ENCODE assay signal across 14 cellular contexts in the genomic region with DNA sequence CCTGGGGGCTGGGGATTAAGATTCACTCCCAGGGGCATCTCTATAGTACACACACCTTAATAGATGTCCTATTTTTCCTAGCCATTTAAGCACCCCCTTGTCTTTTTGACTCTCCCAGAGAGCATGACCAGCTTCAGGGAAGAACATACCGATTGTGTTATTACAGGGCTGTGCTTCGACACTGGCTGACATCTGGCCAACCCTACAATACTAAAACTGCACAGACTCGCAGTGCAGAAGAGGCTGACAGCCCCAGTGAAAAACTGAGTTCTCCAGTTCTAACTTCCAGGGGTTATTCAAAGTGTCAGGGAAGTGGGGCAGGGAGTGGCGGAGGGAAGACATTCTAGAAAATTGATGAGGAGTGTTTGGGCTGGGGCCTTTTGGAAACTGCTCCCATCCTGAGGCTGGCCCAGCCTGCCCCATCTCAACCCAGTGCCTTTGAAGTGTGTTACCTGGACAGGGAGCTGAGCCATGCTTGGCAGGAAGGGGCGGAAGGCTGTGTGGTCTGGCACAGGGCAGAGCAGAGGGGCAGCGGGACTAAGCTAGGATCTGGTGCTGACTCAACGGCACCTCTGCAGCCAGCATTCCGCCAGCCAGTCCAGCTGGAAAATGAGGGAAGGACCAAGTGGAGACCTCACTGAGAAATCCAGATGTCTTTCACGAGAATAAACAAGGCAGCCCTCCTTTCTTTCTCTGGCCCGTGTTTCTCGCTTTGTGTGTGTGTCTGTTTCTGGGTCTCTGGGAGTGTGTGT. TPM values are rescaled to one million over a fixed set of nuclear protein-coding genes. Genes with fewer than 3 reads are reported as not detected.
DNase-seq lines count a peak whose midpoint lies in the region; ATAC-seq and TF ChIP-seq lines count a peak whose summit lies in the region.
"Had no signal": no experiment of that assay in that cellular context is flagged by ENCODE, and none has a peak within 500 bp of the region (broad histone marks: within the 10 kb centered on the region; RNA-seq: fewer than 3 reads in every experiment).

No MANE protein-coding gene starts in this region.

- no peak overlapping the region for H2AFZ ChIP-seq in PC-3 (ENCODE audit: low read length)
- peak overlapping the region; percentile 64 for H2AFZ ChIP-seq in mesenchymal stem cell (ENCODE audit: low read depth, low read length)

- BruUV-seq in PC-3 (replicated peaks; lab: Mats Ljungman, UMichigan) (no TSS peak), Calu3 (replicated peaks; lab: Mats Ljungman, UMichigan) (no TSS peak)

- peak overlapping the region; percentile 59 for H4K8ac ChIP-seq in mesenchymal stem cell (ENCODE audit: low read length)

- TF ChIP-seq CTCF in PC-3 (conservative IDR thresholded peaks at IDR 0.05; ENCODE audit: low read depth, low read length) (no peak), esophagus muscularis mucosa (IDR thresholded peaks at IDR 0.05) (no peak), Calu3 (IDR thresholded peaks at IDR 0.05; ENCODE audit: unreplicated experiment) (no peak)

- POLR2A ChIA-PET in PC-3 (lab: Charles Lee; ENCODE audit: unreplicated experiment) = no interaction called here

- no peak overlapping the region for H3K23ac ChIP-seq in mesenchymal stem cell (ENCODE audit: low read length in 2 of 2)

- H3K27me3 ChIP-seq in PC-3 (ENCODE audit: low read length) (no peaks in the 10 kb centered on the region), esophagus muscularis mucosa (no peaks in the 10 kb centered on the region), mesenchymal stem cell (ENCODE audit: control insufficient read depth in 1 of 2, insufficient read depth in 1 of 2, low read length in 2 of 2) (no peaks in the 10 kb centered on the region), stomach smooth muscle (ENCODE audit: control insufficient read depth in 1 of 2, insufficient read depth in 2 of 2, low read length in 2 of 2) (no peaks in the 10 kb centered on the region)

- TF ChIP-seq POLR2A in esophagus muscularis mucosa (IDR thresholded peaks at IDR 0.05; ENCODE audit: low read depth) = no peak

- H3K27ac ChIP-seq in PC-3 (ENCODE audit: low read length) = no peak overlapping the region
- H3K27ac ChIP-seq in esophagus muscularis mucosa (replicated peaks in 1 of 4) = peak overlapping the region; percentile 68 to 77 (median 72)
- peak overlapping the region; percentile 22 for H3K27ac ChIP-seq in mesenchymal stem cell (ENCODE audit: low read length, poor library complexity, severe bottlenecking)
- peak overlapping the region; percentile 93 for H3K27ac ChIP-seq in stomach smooth muscle (ENCODE audit: low read length)

- H3K9me3 ChIP-seq in PC-3 (ENCODE audit: low read length) = no peaks in the 10 kb centered on the region
- no peaks in the 10 kb centered on the region for H3K9me3 ChIP-seq in esophagus muscularis mucosa
- H3K9me3 ChIP-seq in mesenchymal stem cell (ENCODE audit: control insufficient read depth, low read length) = peaks cover 6% of the 10 kb centered on the region
- no peaks in the 10 kb centered on the region for H3K9me3 ChIP-seq in stomach smooth muscle (ENCODE audit: control insufficient read depth in 2 of 2, low read length in 2 of 2)
- H3K9me3 ChIP-seq: prostate gland had no signal

- CTCF ChIA-PET in PC-3 (lab: Charles Lee) (no interaction called here), Calu3 (lab: Charles Lee) (interaction anchor here (0.7 to 1.0 kb wide), 3 partner anchors 12 to 622 kb away, joined by 3 to 4 read pairs (median 3); no protein-coding TSS in a partner anchor)

- H3K4ac ChIP-seq in mesenchymal stem cell (ENCODE audit: low read depth in 1 of 2, low read length in 2 of 2) = peak overlapping the region in 1 of 2 experiments; percentile 54

- H2BK5ac ChIP-seq in mesenchymal stem cell (ENCODE audit: low read depth, low read length, poor library complexity, severe bottlenecking) = no peak overlapping the region

- TF ChIP-seq EP300 in esophagus muscularis mucosa (IDR thresholded peaks at IDR 0.05) = no peak

- H3K14ac ChIP-seq in mesenchymal stem cell (ENCODE audit: low read length in 2 of 2) = no peak overlapping the region

- H3F3A ChIP-seq in PC-3 (ENCODE audit: low read length, unreplicated experiment) = no peaks in the 10 kb centered on the region

- H3K4me3 ChIP-seq in PC-3 (ENCODE audit: low read length) = no peak overlapping the region
- H3K4me3 ChIP-seq in esophagus muscularis mucosa = peak overlapping the region in 1 of 4 donors; percentile 20
- peak overlapping the region in 1 of 2 experiments; percentile 26 for H3K4me3 ChIP-seq in mesenchymal stem cell (ENCODE audit: insufficient read depth in 1 of 2, low read depth in 1 of 2, low read length in 2 of 2)
- H3K4me3 ChIP-seq in stomach smooth muscle (ENCODE audit: low read length in 2 of 2) = peak overlapping the region in 1 of 2 donors; percentile 49
- H3K4me3 ChIP-seq: prostate gland had no signal

- peak overlapping the region; percentile 62 to 69 for H3K18ac ChIP-seq in mesenchymal stem cell (ENCODE audit: low read depth in 1 of 2, low read length in 2 of 2)

- H2AK5ac ChIP-seq in mesenchymal stem cell (ENCODE audit: low read length, severe bottlenecking) = no peak overlapping the region

- H3K9me2 ChIP-seq in PC-3 (replicated peaks; ENCODE audit: low read length) = no peaks in the 10 kb centered on the region

- H3K27ac Mint-ChIP-seq in Calu3 (ENCODE audit: unreplicated experiment) = no peak overlapping the region
- H3K27ac Mint-ChIP-seq: CD4-positive, alpha-beta memory T cell had no signal

- H2BK120ac ChIP-seq in mesenchymal stem cell (ENCODE audit: low read depth, low read length) = peak overlapping the region; percentile 62

- 48% methylated on average over 10 of the region's 11 CpGs for WGBS in esophagus muscularis mucosa
- 52% methylated on average over 9 of the region's 11 CpGs for WGBS in mesenchymal stem cell

- H3K36me3 ChIP-seq in PC-3 (ENCODE audit: low read depth, low read length) (no peaks in the 10 kb centered on the region), esophagus muscularis mucosa (no peaks in the 10 kb centered on the region), mesenchymal stem cell (ENCODE audit: control insufficient read depth in 1 of 2, insufficient read depth in 2 of 2, low read depth in 1 of 2, low read length in 2 of 2) (no peaks in the 10 kb centered on the region), stomach smooth muscle (ENCODE audit: control insufficient read depth in 2 of 2, insufficient read depth in 2 of 2, low read length in 2 of 2) (no peaks in the 10 kb centered on the region)
- H3K36me3 ChIP-seq: prostate gland had no signal

- peaks cover 24% of the 10 kb centered on the region for H3K4me1 ChIP-seq in PC-3 (ENCODE audit: insufficient read depth, low read length)
- peaks cover 10 to 41% (median 38%) of the 10 kb centered on the region in 4 donors for H3K4me1 ChIP-seq in esophagus muscularis mucosa
- H3K4me1 ChIP-seq in mesenchymal stem cell (ENCODE audit: control insufficient read depth, insufficient read depth, low read depth, low read length) = peaks cover 10% of the 10 kb centered on the region
- H3K4me1 ChIP-seq in stomach smooth muscle (ENCODE audit: control insufficient read depth, insufficient read depth, low read length) = peaks cover 37% of the 10 kb centered on the region
- H3K4me1 ChIP-seq: prostate gland had no signal

- peak overlapping the region; percentile 52 for H4K91ac ChIP-seq in mesenchymal stem cell (ENCODE audit: low read length)

- H2BK15ac ChIP-seq in mesenchymal stem cell (ENCODE audit: low read depth, poor library complexity, severe bottlenecking) = peak overlapping the region; percentile 85

- H4K20me1 ChIP-seq in PC-3 (ENCODE audit: low read length) = no peaks in the 10 kb centered on the region

- H3K79me2 ChIP-seq in PC-3 (ENCODE audit: low read length) = no peaks in the 10 kb centered on the region

- H3K9ac ChIP-seq in PC-3 (ENCODE audit: low read length) (no peak overlapping the region), mesenchymal stem cell (ENCODE audit: low read length) (peak overlapping the region; percentile 83), stomach smooth muscle (ENCODE audit: low read length in 2 of 2) (peak overlapping the region; percentile 11 to 58)

- H3K9me3 Mint-ChIP-seq in Calu3 (ENCODE audit: low read depth, unreplicated experiment) = no peaks in the 10 kb centered on the region

- H3K4me3 Mint-ChIP-seq in Calu3 (ENCODE audit: low read depth, unreplicated experiment) = no peak overlapping the region
- H3K4me3 Mint-ChIP-seq: CD4-positive, alpha-beta memory T cell had no signal

- no peaks in the 10 kb centered on the region for H3K27me3 Mint-ChIP-seq in Calu3 (ENCODE audit: unreplicated experiment)

- intact Hi-C loops in PC-3 (cut with micrococcal nuclease) = no loop called here
- intact Hi-C loops in esophagus muscularis mucosa (cut with DNase I) = no loop called here
- intact Hi-C loops in Calu3 (cut with micrococcal nuclease; ENCODE audit: unreplicated experiment) = no loop called here

- no peak for ATAC-seq in PC-3

- peak overlapping the region in 1 of 2 experiments; percentile 66 for H2BK12ac ChIP-seq in mesenchymal stem cell (ENCODE audit: low read length in 2 of 2)

- DNase-seq in PC-3 (peak; percentile 30), esophagus muscularis mucosa (ENCODE audit: extremely low spot score) (no peak), mesenchymal stem cell (peak; percentile 84), NCI-H748 treated with DMSO at 0.1 percent for 48 hours (lab: John Stamatoyannopoulos, UW) (no peak), Calu3 (no peak), GM19240 (ENCODE audit: insufficient read length, low spot score) (no peak), dedifferentiated amniotic fluid mesenchymal stem cell (ENCODE audit: extremely low spot score) (no peak)
- DNase-seq: CD4-positive, alpha-beta memory T cell; HCEC 1CT; KG1; NCI-H2081; T-helper 2 cell had no signal

- H3K4me2 ChIP-seq in PC-3 (ENCODE audit: low read length) = no peak overlapping the region
- H3K4me2 ChIP-seq in mesenchymal stem cell (ENCODE audit: low read length, poor library complexity, severe bottlenecking) = no peak overlapping the region

- H3K4me1 Mint-ChIP-seq in Calu3 (ENCODE audit: low read depth, unreplicated experiment) = no peaks in the 10 kb centered on the region
- H3K4me1 Mint-ChIP-seq: CD4-positive, alpha-beta memory T cell had no signal

- no peaks in the 10 kb centered on the region for H3K79me1 ChIP-seq in mesenchymal stem cell (replicated peaks; ENCODE audit: low read length, poor library complexity, severe bottlenecking)

- peaks cover 3% of the 10 kb centered on the region for H3K36me3 Mint-ChIP-seq in Calu3 (ENCODE audit: insufficient read depth, unreplicated experiment)
- H3K36me3 Mint-ChIP-seq: CD4-positive, alpha-beta memory T cell had no signal

RNA-seq across cellular contexts. Expression of gene IGFBP5, which starts 15.4 kb away (rescaled TPM):
- total RNA-seq in PC-3 (2014; rRNA removed) (140 and 157 TPM in 2 replicates), esophagus muscularis mucosa (1,000 to 10,000 TPM in 1 of 4 donors, 100 to 1,000 TPM in 3; 547 to 1,471 (median 705) TPM), Calu3 (2022) (8.7 and 14.8 TPM in 2 replicates)
- 440 TPM for polyA plus RNA-seq in mesenchymal stem cell (2013, experiment 1 of 2)
- 419 TPM for polyA plus RNA-seq in mesenchymal stem cell (2013, experiment 2 of 2)
- polyA plus RNA-seq: CD4-positive, alpha-beta memory T cell had no signal

Comparison
In these comparisons a context has a peak if more than half of its experiments do, and no peak if none do; other contexts are left out.
1. DNase-seq: peak in PC-3 (single experiment) and mesenchymal stem cell (single experiment); none in esophagus muscularis mucosa (single experiment), NCI-H748 treated with DMSO at 0.1 percent for 48 hours (single experiment), Calu3 (single experiment), GM19240 (single experiment) and dedifferentiated amniotic fluid mesenchymal stem cell (single experiment).